1 cellular context compared by ENCODE assay signal in genomic region chr20:58712823-58713731, GRCh38.
TF ChIP-seq lines count a peak whose summit lies in the region.

No MANE protein-coding gene starts in this region.

TF ChIP-seq in HepG2, 621 proteins besides CTCF, POLR2A, EP300 and RAD21 (continued from another document):
- TF ChIP-seq ZNF382 (CRISPR knock-in tag; IDR thresholded peaks at IDR 0.05; ENCODE audit: borderline replicate concordance) (no peak), AGO2 (optimal IDR thresholded peaks at IDR 0.05; ENCODE audit: low read depth, low read length) (peak; percentile 72), ZHX2 (IDR thresholded peaks at IDR 0.05; ENCODE audit: low read depth) (no peak), ZHX2 (CRISPR knock-in tag; IDR thresholded peaks at IDR 0.05; ENCODE audit: borderline replicate concordance) (no peak), ZMAT3 (CRISPR knock-in tag; conservative IDR thresholded peaks at IDR 0.05) (no peak), ZNF629 (CRISPR knock-in tag; conservative IDR thresholded peaks at IDR 0.05) (peak; percentile 46; the same call in 1 of the 2 replicates)
TF ChIP-seq in HepG2: peak in this region for 3.
